12 cellular contexts compared by ENCODE assay signal in genomic region chr9:92147854-92148184, GRCh38. TPM values are rescaled to one million over a fixed set of nuclear protein-coding genes. Genes with fewer than 3 reads are reported as not detected.
DNase-seq lines count a peak whose midpoint lies in the region; ATAC-seq and TF ChIP-seq lines count a peak whose summit lies in the region.
"Had no signal": no experiment of that assay in that cellular context is flagged by ENCODE, and none has a peak within 500 bp of the region (broad histone marks: within the 10 kb centered on the region; RNA-seq: fewer than 3 reads in every experiment).

No MANE protein-coding gene starts in this region.

- peaks cover 3% of the 10 kb centered on the region for H3K4me1 Mint-ChIP-seq in activated naive CD8-positive, alpha-beta T cell treated with anti-CD3 and anti-CD28 coated beads for 36 hours
- H3K4me1 Mint-ChIP-seq: B cell had no signal

- CTCF ChIA-PET in AG04450 (lab: Charles Lee) (interaction anchor here (0.7 to 3.0 kb wide), 5 partner anchors 8 to 98 kb away, joined by 3 to 16 read pairs (median 5); no protein-coding TSS in a partner anchor), Panc1 (lab: Charles Lee) (no interaction called here)

- no peak overlapping the region for H3K4me3 Mint-ChIP-seq in activated naive CD8-positive, alpha-beta T cell treated with anti-CD3 and anti-CD28 coated beads for 36 hours
- H3K4me3 Mint-ChIP-seq: B cell had no signal

- H3K4me3 ChIP-seq in AG04450 (ENCODE audit: low read depth, low read length) (no peak overlapping the region), Panc1 (ENCODE audit: low read depth in 2 of 2, low read length in 2 of 2) (no peak overlapping the region), esophagus (ENCODE audit: low read depth in 1 of 2, low read length in 2 of 2) (no peak overlapping the region), osteoblast (ENCODE audit: insufficient read depth, low read length) (peak overlapping the region; percentile 48)

- TF ChIP-seq CTCF in AG04450 (IDR thresholded peaks at IDR 0.05; ENCODE audit: low read depth, low read length), result no peak
- no peak for TF ChIP-seq CTCF in Panc1 (IDR thresholded peaks at IDR 0.05)
- TF ChIP-seq CTCF in osteoblast (IDR thresholded peaks at IDR 0.05; ENCODE audit: extremely low read depth, low read depth, low read length), result no peak

- no peaks in the 10 kb centered on the region for H3K27me3 ChIP-seq in AG04450 (ENCODE audit: control insufficient read depth, insufficient read depth, low read length)
- H3K27me3 ChIP-seq in Panc1 (ENCODE audit: control insufficient read depth, insufficient read depth, low read length), result no peaks in the 10 kb centered on the region
- no peaks in the 10 kb centered on the region for H3K27me3 ChIP-seq in esophagus (ENCODE audit: control insufficient read depth in 1 of 2, insufficient read depth in 2 of 2, low read length in 2 of 2)
- no peaks in the 10 kb centered on the region for H3K27me3 ChIP-seq in osteoblast (ENCODE audit: insufficient read depth, low read length)

- DNase-seq in AG04450 (ENCODE audit: low read depth, low spot score) (no peak), Panc1 (ENCODE audit: low read depth, low spot score) (no peak), osteoblast (ENCODE audit: insufficient read length, low spot score, missing footprints) (peak; percentile 60), T-helper 1 cell (no peak)
- no peak for DNase-seq in activated naive CD8-positive, alpha-beta T cell treated with anti-CD3 and anti-CD28 coated beads for 36 hours
- DNase-seq: NCI-H2107; stimulated activated CD4-positive, alpha-beta T cell treated with anti-CD3 and anti-CD28 coated beads, Interleukin-4, amount 100 ng/mL, for 24 hours had no signal

- intact Hi-C loops in Panc1 (cut with micrococcal nuclease; ENCODE audit: unreplicated experiment), result no loop called here

- in situ Hi-C loops in Panc1 (cut with HindIII; ENCODE audit: low pct_unique_long_range_greater_than_20kb, low sequenced_read_pairs), result no loop called here

- no peaks in the 10 kb centered on the region for H3K9me3 Mint-ChIP-seq in activated naive CD8-positive, alpha-beta T cell treated with anti-CD3 and anti-CD28 coated beads for 36 hours

- no peaks in the 10 kb centered on the region for H3K36me3 ChIP-seq in Panc1 (ENCODE audit: control insufficient read depth, insufficient read depth, low read length)
- H3K36me3 ChIP-seq in esophagus (ENCODE audit: control insufficient read depth in 2 of 2, insufficient read depth in 2 of 2, low read length in 1 of 2), result no peaks in the 10 kb centered on the region
- H3K36me3 ChIP-seq in osteoblast (ENCODE audit: insufficient read depth, low read length), result no peaks in the 10 kb centered on the region

- no peaks in the 10 kb centered on the region for H4K20me1 ChIP-seq in osteoblast (ENCODE audit: insufficient read depth, low read length)

- no peak overlapping the region for H2AFZ ChIP-seq in osteoblast (ENCODE audit: low read length)

- no peaks in the 10 kb centered on the region for H3K36me3 Mint-ChIP-seq in activated naive CD8-positive, alpha-beta T cell treated with anti-CD3 and anti-CD28 coated beads for 36 hours

- peak overlapping the region; percentile 75 for H3K4me2 ChIP-seq in osteoblast (ENCODE audit: insufficient read depth, low read length)

- POLR2A ChIA-PET in AG04450 (lab: Yijun Ruan, JAX) (interaction anchor here (0.7 to 1.1 kb wide), 2 partner anchors 33 to 338 kb away, joined by 3 read pairs; no protein-coding TSS in a partner anchor), Panc1 (lab: Charles Lee) (no interaction called here)

- H3K9me3 ChIP-seq in AG04450 (ENCODE audit: control insufficient read depth, insufficient read depth, low read length) (no peaks in the 10 kb centered on the region; the same call in 1 of the 2 replicates), Panc1 (ENCODE audit: control insufficient read depth, insufficient read depth, low read depth, low read length) (no peaks in the 10 kb centered on the region), esophagus (ENCODE audit: control insufficient read depth in 2 of 2, insufficient read depth in 1 of 2, low read depth in 1 of 2, low read length in 1 of 2) (no peaks in the 10 kb centered on the region), osteoblast (ENCODE audit: low read depth, low read length) (no peaks in the 10 kb centered on the region)

- BruUV-seq in Panc1 (replicated peaks; lab: Mats Ljungman, UMichigan), result no TSS peak

- H3K79me2 ChIP-seq in osteoblast (ENCODE audit: insufficient read depth, low read length), result peaks cover 2% of the 10 kb centered on the region
- H3K79me2 ChIP-seq: parathyroid adenoma had no signal

- H3K27ac ChIP-seq in AG04450 (ENCODE audit: low read depth, low read length) (peak overlapping the region; percentile 91), Panc1 (ENCODE audit: low read length) (peak overlapping the region; percentile 26), esophagus (ENCODE audit: low read depth in 2 of 2, low read length in 1 of 2) (peak overlapping the region; percentile 78 to 79), osteoblast (ENCODE audit: low read depth, low read length) (peak overlapping the region; percentile 95)
- H3K27ac ChIP-seq: parathyroid adenoma had no signal

- ATAC-seq in Panc1 (peak; percentile 55; the same call in 1 of the 2 replicates), HG03432 (IDR thresholded peaks at IDR 0.05; ENCODE audit: unreplicated experiment) (no peak), GM18907 (IDR thresholded peaks at IDR 0.05; ENCODE audit: unreplicated experiment) (no peak)

- H3K4me1 ChIP-seq in Panc1 (ENCODE audit: control insufficient read depth, insufficient read depth, low read length) (peaks cover 6% of the 10 kb centered on the region), esophagus (ENCODE audit: control insufficient read depth in 2 of 2, insufficient read depth in 2 of 2, low read length in 1 of 2) (peaks cover 2 to 17% of the 10 kb centered on the region in 2 donors), osteoblast (ENCODE audit: insufficient read depth, low read length) (peaks cover 37% of the 10 kb centered on the region)

- 71 to 76% methylated on average over 8 of the region's 8 CpGs for WGBS in esophagus, 2 donors

- peaks cover 43% of the 10 kb centered on the region for H3K27me3 Mint-ChIP-seq in activated naive CD8-positive, alpha-beta T cell treated with anti-CD3 and anti-CD28 coated beads for 36 hours

- H3K27ac Mint-ChIP-seq in activated naive CD8-positive, alpha-beta T cell treated with anti-CD3 and anti-CD28 coated beads for 36 hours, result no peak overlapping the region
- H3K27ac Mint-ChIP-seq: B cell had no signal

RNA-seq across cellular contexts. Expression of gene SPTLC1, which starts 32.6 kb away (rescaled TPM):
- 117 and 140 TPM in 2 replicates for polyA plus RNA-seq in AG04450 (2011; rRNA removed)
- 103 and 121 TPM in 2 replicates for polyA minus RNA-seq in AG04450 (2011; rRNA and poly(A)+ RNA removed)
- 58.8 TPM for total RNA-seq in Panc1 (2021; ENCODE audit: unreplicated experiment)
- polyA plus RNA-seq in Panc1 (2012; ENCODE audit: insufficient read length), result 40.1 TPM
- polyA plus RNA-seq in esophagus, result 10 to 100 TPM; 53.9 to 57.1 TPM
- total RNA-seq in osteoblast, result 124 and 129 TPM in 2 replicates
- total RNA-seq in activated naive CD8-positive, alpha-beta T cell treated with anti-CD3 and anti-CD28 coated beads for 36 hours, result 10 to 100 TPM; 49.1 to 54.5 TPM

Comparison
In these comparisons a context has a peak if more than half of its experiments do, and no peak if none do; other contexts are left out.
1. H3K27ac ChIP-seq: peak in every context shown above with its lines; median percentile 95 in osteoblast; 91 in AG04450; 78 in esophagus; 26 in Panc1.